23 cellular contexts compared by ENCODE assay signal in the genomic region with DNA sequence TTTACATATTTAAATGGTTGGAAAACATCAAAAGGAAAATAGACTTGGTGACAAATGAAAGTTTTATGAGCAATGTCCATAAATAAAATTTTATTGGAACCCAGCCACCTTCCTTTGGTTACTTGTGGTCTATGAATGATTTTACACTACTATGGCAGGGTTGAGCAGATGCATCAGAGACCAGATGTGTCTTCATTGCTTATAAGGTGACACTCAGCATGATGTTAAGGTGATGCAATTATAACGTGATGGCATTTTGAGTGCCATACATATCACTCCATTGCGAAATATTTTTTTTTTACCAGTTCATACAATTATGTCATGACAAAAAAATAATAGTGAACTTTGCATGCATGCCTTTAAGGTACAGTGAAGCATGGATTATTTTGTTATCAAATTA.
"Had no signal": no experiment of that assay in that cellular context is flagged by ENCODE, and none has a peak within 500 bp of the region (broad histone marks: within the 10 kb centered on the region; RNA-seq: fewer than 3 reads in every experiment).

No MANE protein-coding gene starts in this region.

- H3K27me3 Mint-ChIP-seq: brain had no signal

- H3K27ac ChIP-seq: lower lobe of right lung, tibial nerve, uterus had no signal

- H3K9me3 ChIP-seq: lower lobe of right lung, uterus had no signal

- H3K27ac Mint-ChIP-seq: activated B cell treated with CpG ODN at 0.5 μM for 24 hours; activated CD4-positive, alpha-beta T cell treated with anti-CD3 and anti-CD28 coated beads, Interleukin-2, amount 10 ng/mL, durations not matched to agents 24 days and 14 days; activated CD8-positive, alpha-beta T cell treated with anti-CD3 and anti-CD28 coated beads, Interleukin-2, amount 10 ng/mL, durations not matched to agents 7 days and 5 days; activated naive CD8-positive, alpha-beta T cell; activated T-cell treated with anti-CD3 and anti-CD28 coated beads, Interleukin-2, amount 50 U/mL, for 72 hours; brain; nephron progenitor cell had no signal

- H3K4me1 Mint-ChIP-seq: activated B cell treated with CpG ODN at 0.5 μM for 24 hours; activated CD4-positive, alpha-beta T cell treated with anti-CD3 and anti-CD28 coated beads, Interleukin-2, amount 10 ng/mL, durations not matched to agents 24 days and 14 days had no signal

- H3K27me3 ChIP-seq: tibial nerve, uterus had no signal

- H3K36me3 ChIP-seq: lower lobe of right lung, tibial nerve, uterus had no signal

- DNase-seq: activated B cell treated with CpG ODN at 0.5 μM for 24 hours; activated CD8-positive, alpha-beta memory T cell treated with anti-CD3 and anti-CD28 coated beads, Interleukin-2, amount 50 U/mL, for 4 hours; activated CD8-positive, alpha-beta T cell treated with anti-CD3 and anti-CD28 coated beads, Interleukin-2, amount 10 ng/mL, durations not matched to agents 7 days and 5 days; activated gamma-delta T cell; activated T-cell treated with anti-CD3 and anti-CD28 coated beads, Interleukin-2, amount 50 U/mL, for 72 hours; amygdala; cortex of kidney; effector CD8-positive, alpha-beta T cell; left colon; lower lobe of right lung; nephron progenitor cell; occipital lobe; right cardiac atrium; stimulated activated CD4-positive, alpha-beta T cell treated with anti-CD3 and anti-CD28 coated beads, Interleukin-4, amount 100 ng/mL, for 4 hours; stimulated activated CD8-positive, alpha-beta memory T cell treated with anti-CD3 and anti-CD28 coated beads, Interleukin-4, amount 100 ng/mL, for 48 hours; stimulated activated naive CD4-positive, alpha-beta T cell treated with Interleukin-2 at 50 U/mL for 16 hours; substantia nigra; uterus had no signal

- ATAC-seq: activated CD8-positive, alpha-beta T cell treated with anti-CD3 and anti-CD28 coated beads, Interleukin-2, amount 10 ng/mL, durations not matched to agents 7 days and 5 days; activated T-cell treated with anti-CD3 and anti-CD28 coated beads, Interleukin-2, amount 50 U/mL, for 72 hours; left colon; lower lobe of right lung; right cardiac atrium had no signal

- H3K4me3 Mint-ChIP-seq: activated B cell treated with CpG ODN at 0.5 μM for 24 hours; activated CD4-positive, alpha-beta T cell treated with anti-CD3 and anti-CD28 coated beads, Interleukin-2, amount 10 ng/mL, durations not matched to agents 24 days and 14 days; activated CD8-positive, alpha-beta T cell treated with anti-CD3 and anti-CD28 coated beads, Interleukin-2, amount 10 ng/mL, durations not matched to agents 7 days and 5 days; activated naive CD8-positive, alpha-beta T cell; activated T-cell treated with anti-CD3 and anti-CD28 coated beads, Interleukin-2, amount 50 U/mL, for 72 hours; brain; nephron progenitor cell had no signal

- H3K4me1 ChIP-seq: lower lobe of right lung, tibial nerve, uterus had no signal

- H3K4me3 ChIP-seq: lower lobe of right lung, smooth muscle cell, tibial nerve, uterus had no signal

- H3K4me2 ChIP-seq: smooth muscle cell had no signal

- H3K36me3 Mint-ChIP-seq: brain had no signal
